In genomic region chr4:9841072-9841471, GRCh38 we compare ENCODE assay signal across 30 cellular contexts. TPM values are rescaled to one million over a fixed set of nuclear protein-coding genes. Genes with fewer than 3 reads are reported as not detected.
DNase-seq lines count a peak whose midpoint lies in the region; FAIRE-seq and TF ChIP-seq lines count a peak whose summit lies in the region.
"Had no signal": no experiment of that assay in that cellular context is flagged by ENCODE, and none has a peak within 500 bp of the region (broad histone marks: within the 10 kb centered on the region; RNA-seq: fewer than 3 reads in every experiment).

No MANE protein-coding gene starts in this region.

- no peaks in the 10 kb centered on the region for H3K27me3 ChIP-seq in mesendoderm (ENCODE audit: insufficient read depth, low read length, poor library complexity)
- H3K27me3 ChIP-seq: BE2C, BLaER1 had no signal

- CTCF ChIA-PET in HEK293 (lab: Yijun Ruan, JAX): no interaction called here

- no peak overlapping the region for H3K27ac ChIP-seq in HEK293 (ENCODE audit: extremely low read depth, low read depth, low read length)
- no peak overlapping the region for H3K27ac ChIP-seq in mesendoderm (ENCODE audit: low read depth, low read length)
- H3K27ac ChIP-seq: BLaER1 had no signal

- no peak overlapping the region for H3K23ac ChIP-seq in mesendoderm (ENCODE audit: low read length)

- WGBS in mesendoderm (ENCODE audit: extremely low coverage, insufficient coverage, low lambda C conversion rate): no CpG with 5 or more reads among the region's 2 CpGs

- H3K36me3 ChIP-seq in HEK293 (ENCODE audit: control insufficient read depth in 2 of 2, insufficient read depth in 1 of 2, low read length in 2 of 2) (no peaks in the 10 kb centered on the region), mesendoderm (ENCODE audit: control insufficient read depth, insufficient read depth, low read length) (no peaks in the 10 kb centered on the region)
- H3K36me3 ChIP-seq: BE2C, BLaER1 had no signal

- no peak overlapping the region for H2AK5ac ChIP-seq in mesendoderm (ENCODE audit: low read length)

- H4K5ac ChIP-seq in mesendoderm (ENCODE audit: low read length): no peak overlapping the region

- H3K4me2 ChIP-seq in mesendoderm (ENCODE audit: low read length): no peak overlapping the region
- H3K4me2 ChIP-seq: BLaER1 had no signal

- no peak overlapping the region for H3K4ac ChIP-seq in mesendoderm (ENCODE audit: low read depth, low read length)

- H3K79me1 ChIP-seq in mesendoderm (ENCODE audit: low read length): no peaks in the 10 kb centered on the region

- no peak overlapping the region for H3K56ac ChIP-seq in mesendoderm (ENCODE audit: low read length)

- no peak for TF ChIP-seq POLR2A in H54 (IDR thresholded peaks at IDR 0.05; ENCODE audit: low read depth, low read length)

- no peaks in the 10 kb centered on the region; the same call in 1 of the 2 replicates for H3K9me3 ChIP-seq in HEK293 (ENCODE audit: control insufficient read depth, insufficient read depth, low read depth, low read length)
- H3K9me3 ChIP-seq: BE2C had no signal

- H2BK15ac ChIP-seq in mesendoderm (replicated peaks; ENCODE audit: low read depth): no peak overlapping the region

- no peak for FAIRE-seq in H54 (lab: Jason Lieb, UNC)
- FAIRE-seq: A204.1, G401.6, GM12891, GM19239 had no signal

- H4K8ac ChIP-seq in mesendoderm (ENCODE audit: low read depth, low read length): no peak overlapping the region

- POLR2A ChIA-PET in HEK293 (lab: Yijun Ruan, JAX): no interaction called here

- no peaks in the 10 kb centered on the region for H3K79me2 ChIP-seq in mesendoderm (ENCODE audit: control insufficient read depth, insufficient read depth, low read length)

- no peak overlapping the region for H2BK120ac ChIP-seq in mesendoderm (ENCODE audit: low read depth, low read length)

- no peak overlapping the region for H3K9ac ChIP-seq in mesendoderm (ENCODE audit: low read length)
- H3K9ac ChIP-seq: BLaER1 had no signal

- H3K4me1 ChIP-seq in HEK293 (ENCODE audit: control insufficient read depth, insufficient read depth, low read length): no peaks in the 10 kb centered on the region
- no peaks in the 10 kb centered on the region for H3K4me1 ChIP-seq in mesendoderm (ENCODE audit: control insufficient read depth, low read depth, low read length)
- H3K4me1 ChIP-seq: BE2C, BLaER1 had no signal

- peak; percentile 0 for DNase-seq in amniotic epithelial cell (ENCODE audit: low read depth)
- peak; percentile 1 for DNase-seq in mesendoderm
- DNase-seq in G401 (ENCODE audit: low spot score): no peak
- DNase-seq in NCI-H187 treated with DMSO at 0.1 percent for 48 hours (lab: John Stamatoyannopoulos, UW): no peak
- no peak for DNase-seq in H54 (ENCODE audit: insufficient read length, low spot score)
- DNase-seq: 8988T; ACHN; BE2C; C1 segment of cervical spinal cord; CD4-positive, alpha-beta memory T cell; CD4-positive, CD25-positive, alpha-beta regulatory T cell; CD8-positive, alpha-beta memory T cell; COR-L47; DMS 273 treated with DMSO at 0.1 percent for 48 hours; DMS153; DMS53; DMS79; DND-41; EL; GF-D8 had no signal

- H3K18ac ChIP-seq in mesendoderm (ENCODE audit: low read length): no peak overlapping the region

- no peak for TF ChIP-seq CTCF in HEK293 (tag by site-specific recombination; IDR thresholded peaks at IDR 0.05)

- H3K4me3 ChIP-seq in HEK293 (ENCODE audit: low read depth, low read length) (no peak overlapping the region), mesendoderm (ENCODE audit: low read length) (no peak overlapping the region)
- H3K4me3 ChIP-seq: BLaER1 had no signal

- no peak overlapping the region for H2BK5ac ChIP-seq in mesendoderm (ENCODE audit: low read length)

- in situ Hi-C loops in G401 (cut with HindIII; ENCODE audit: low sequenced_read_pairs): no loop called here

TF ChIP-seq in HEK293, 187 proteins besides CTCF, POLR2A, EP300 and RAD21:
- peak; percentile 65; the same call in 1 of the 2 replicates for TF ChIP-seq TRIM28 (IDR thresholded peaks at IDR 0.05; ENCODE audit: borderline replicate concordance, low read length)
- TF ChIP-seq SETDB1 (IDR thresholded peaks at IDR 0.05; ENCODE audit: insufficient read length, low read length): peak; percentile 51
- no peak for TF ChIP-seq KLF9 (tag by site-specific recombination; IDR thresholded peaks at IDR 0.05; ENCODE audit: low read depth)
- no peak for TF ChIP-seq ZNF266 (tag by site-specific recombination; IDR thresholded peaks at IDR 0.05; ENCODE audit: low read depth)
- TF ChIP-seq ZNF133 (tag by site-specific recombination; IDR thresholded peaks at IDR 0.05): peak; percentile 72; the same call in 1 of the 2 replicates

RNA-seq across cellular contexts. Expression of gene DRD5, which starts 59.6 kb away (rescaled TPM):
- polyA plus RNA-seq in mesendoderm (2013, experiment 1 of 2): 0.25 TPM
- 0.18 TPM for polyA plus RNA-seq in mesendoderm (2013, experiment 2 of 2)
- not detected in 2 replicates for total RNA-seq in G401 (2014; rRNA removed; shearing (Covaris generic))
- total RNA-seq: A673; CD4-positive, alpha-beta memory T cell; CD4-positive, CD25-positive, alpha-beta regulatory T cell; CD8-positive, alpha-beta memory T cell; Daoy had no signal
- polyA plus RNA-seq: AG04450; CD14-positive monocyte; CD4-positive, alpha-beta memory T cell; CD4-positive, CD25-positive, alpha-beta regulatory T cell; CD8-positive, alpha-beta memory T cell had no signal

Comparison
In these comparisons a context has a peak if more than half of its experiments do, and no peak if none do; other contexts are left out.
1. DNase-seq: peak in amniotic epithelial cell (single experiment) and mesendoderm (single experiment); none in G401 (single experiment), NCI-H187 treated with DMSO at 0.1 percent for 48 hours (single experiment) and H54 (single experiment).